Comparison of ENCODE assay signal across 13 cellular contexts in genomic region chr14:98633380-98633779, GRCh38.
DNase-seq lines count a peak whose midpoint lies in the region; ATAC-seq and TF ChIP-seq lines count a peak whose summit lies in the region.
"Had no signal": no experiment of that assay in that cellular context is flagged by ENCODE, and none has a peak within 500 bp of the region (broad histone marks: within the 10 kb centered on the region; RNA-seq: fewer than 3 reads in every experiment).

No MANE protein-coding gene starts in this region.

- 45 to 65% methylated on average over 5 of the region's 5 CpGs for WGBS in lung, 2 donors

- TF ChIP-seq CTCF in lung (IDR thresholded peaks at IDR 0.05; ENCODE audit: control extremely low read depth, extremely low read depth): no peak

- DNase-seq in COR-L47 (lab: John Stamatoyannopoulos, UW) (peak; percentile 98), NCI-H187 treated with DMSO at 0.1 percent for 48 hours (lab: John Stamatoyannopoulos, UW) (peak; percentile 91), SHP77 (lab: John Stamatoyannopoulos, UW) (peak; percentile 73 to 78), lung (ENCODE audit: low spot score) (peak; percentile 16), T-helper 1 cell (no peak), GM19240 (ENCODE audit: insufficient read length, low spot score) (no peak)
- DNase-seq: activated CD4-positive, alpha-beta memory T cell treated with anti-CD3 and anti-CD28 coated beads for 36 hours; activated naive CD4-positive, alpha-beta T cell treated with anti-CD3 and anti-CD28 coated beads, Interleukin-2, amount 50 U/mL, for 16 hours; GF-D8; T-helper 2 cell; upper lobe of left lung had no signal

- H3K27ac ChIP-seq in lung (ENCODE audit: low read depth in 1 of 2, low read length in 1 of 2): no peak overlapping the region
- H3K27ac ChIP-seq: upper lobe of left lung had no signal

- H3K4me1 ChIP-seq in lung (ENCODE audit: control insufficient read depth in 2 of 2, insufficient read depth in 2 of 2, low read length in 2 of 2): no peaks in the 10 kb centered on the region
- H3K4me1 ChIP-seq: upper lobe of left lung had no signal

- peaks cover 0 to 8% of the 10 kb centered on the region in 2 donors for H3K9me3 ChIP-seq in lung (ENCODE audit: control insufficient read depth in 2 of 2, insufficient read depth in 1 of 2, low read length in 1 of 2)

- no peaks in the 10 kb centered on the region for H3K36me3 ChIP-seq in lung (ENCODE audit: control insufficient read depth in 2 of 2, insufficient read depth in 2 of 2, low read length in 2 of 2)
- H3K36me3 ChIP-seq: upper lobe of left lung had no signal

- ATAC-seq in lung (ENCODE audit: insufficient read depth, low FRiP score) (no peak), GM18858 (IDR thresholded peaks at IDR 0.05; ENCODE audit: unreplicated experiment) (no peak), HG03025 (IDR thresholded peaks at IDR 0.05; ENCODE audit: low FRiP score, unreplicated experiment) (no peak)

- H3K27me3 ChIP-seq in lung (ENCODE audit: control insufficient read depth, insufficient read depth): no peaks in the 10 kb centered on the region
- H3K27me3 ChIP-seq: upper lobe of left lung had no signal

- no peak overlapping the region for H3K4me3 ChIP-seq in lung
- H3K4me3 ChIP-seq: upper lobe of left lung had no signal

Comparison
In these comparisons a context has a peak if more than half of its experiments do, and no peak if none do; other contexts are left out.
1. DNase-seq: peak in COR-L47 (single experiment), NCI-H187 treated with DMSO at 0.1 percent for 48 hours (single experiment), SHP77 (2 of 2) and lung (single experiment); none in T-helper 1 cell (0 of 5) and GM19240 (single experiment).